8 cellular contexts compared by ENCODE assay signal in genomic region chr19:13149628-13150186, GRCh38. TPM values are rescaled to one million over a fixed set of nuclear protein-coding genes. Genes with fewer than 3 reads are reported as not detected.
A peak's percentile ranks its signal among the peaks of the same experiment; 100 is the strongest.
DNase-seq lines count a peak whose midpoint lies in the region; ATAC-seq and TF ChIP-seq lines count a peak whose summit lies in the region.

No MANE protein-coding gene starts in this region.

- H3K27ac ChIP-seq in foreskin keratinocyte (peak overlapping the region; percentile 95), ovary (peak overlapping the region; percentile 94 to 96)

- H3K9ac ChIP-seq in Loucy (ENCODE audit: low read depth, low read length, poor library complexity, severe bottlenecking) = peak overlapping the region; percentile 95

- H3K36me3 Mint-ChIP-seq in activated T-cell treated with anti-CD3 and anti-CD28 coated beads, Interleukin-2, amount 50 U/mL, for 4 hours (ENCODE audit: insufficient read depth) = peaks cover 15% of the 10 kb centered on the region

- intact Hi-C loops in ovary (cut with DNase I) = loop anchor here in 2 of 4 donors (5.0 to 10.0 kb wide), 2 partner anchors 52 to 115 kb away; no protein-coding TSS in a partner anchor

- no peaks in the 10 kb centered on the region for H3K9me3 Mint-ChIP-seq in activated T-cell treated with anti-CD3 and anti-CD28 coated beads, Interleukin-2, amount 50 U/mL, for 4 hours

- H3K27me3 ChIP-seq in Loucy (ENCODE audit: insufficient read depth, low read length, poor library complexity, severe bottlenecking) (peaks cover 13% of the 10 kb centered on the region), foreskin keratinocyte (no peaks in the 10 kb centered on the region), ovary (no peaks in the 10 kb centered on the region)

- peak; percentile 2 for ATAC-seq in activated T-cell treated with anti-CD3 and anti-CD28 coated beads, Interleukin-2, amount 50 U/mL, for 4 hours
- ATAC-seq in foreskin keratinocyte (no peak), GM21515 (IDR thresholded peaks at IDR 0.05; ENCODE audit: unreplicated experiment) (no peak)

- no peak for TF ChIP-seq CTCF in Loucy (conservative IDR thresholded peaks at IDR 0.05; ENCODE audit: low read length)
- no peak for TF ChIP-seq CTCF in foreskin keratinocyte (conservative IDR thresholded peaks at IDR 0.05)
- TF ChIP-seq CTCF in ovary (IDR thresholded peaks at IDR 0.05) = no peak

- H3K4me3 ChIP-seq in Loucy (ENCODE audit: low read length, poor library complexity, severe bottlenecking) = peak overlapping the region; percentile 98
- H3K4me3 ChIP-seq in ovary = peak overlapping the region; percentile 87

- no peaks in the 10 kb centered on the region for H3K27me3 Mint-ChIP-seq in activated T-cell treated with anti-CD3 and anti-CD28 coated beads, Interleukin-2, amount 50 U/mL, for 4 hours (ENCODE audit: low read depth)

- WGBS in ovary, 3 donors = 1% methylated on average over 44 to 46 of the region's 46 CpGs

- H3K36me3 ChIP-seq in Loucy (ENCODE audit: insufficient read depth, low read length) (0 out of 2 replicates have a peak, but pooled peaks cover 4% of the 10 kb centered on the region), ovary (no peaks in the 10 kb centered on the region)

- H3K4me2 ChIP-seq in Loucy (ENCODE audit: low read depth, low read length, poor library complexity, severe bottlenecking) = peak overlapping the region; percentile 85

- H3F3A ChIP-seq in Loucy (ENCODE audit: low read depth) = no peaks in the 10 kb centered on the region

- H3K4me1 ChIP-seq in Loucy (ENCODE audit: insufficient read depth, low read length, poor library complexity, severe bottlenecking) (peaks cover 9% of the 10 kb centered on the region), foreskin keratinocyte (no peaks in the 10 kb centered on the region), ovary (ENCODE audit: insufficient read depth) (peaks cover 7% of the 10 kb centered on the region)

- no peak for TF ChIP-seq POLR2A in ovary (IDR thresholded peaks at IDR 0.05)

- no peak for DNase-seq in activated T-cell treated with anti-CD3 and anti-CD28 coated beads, Interleukin-2, amount 50 U/mL, for 4 hours
- DNase-seq in activated T-cell treated with anti-CD3 and anti-CD28 coated beads, Interleukin-2, amount 50 U/mL, for 48 hours = no peak
- DNase-seq in activated CD4-positive, alpha-beta T cell treated with anti-CD3 and anti-CD28 coated beads, Interleukin-2, amount 50 U/mL, for 1 hour = peak; percentile 22
- DNase-seq in foreskin keratinocyte (no peak), ovary (peak; percentile 49 to 75 (median 70)), NCI-H128 (lab: John Stamatoyannopoulos, UW; ENCODE audit: unreplicated experiment) (no peak)

- H3K9me2 ChIP-seq in Loucy (replicated peaks; ENCODE audit: low read depth, low read length) = no peaks in the 10 kb centered on the region

- H3K79me2 ChIP-seq in Loucy (ENCODE audit: insufficient read depth, low read length) = peaks cover 51% of the 10 kb centered on the region

- H3K9me3 ChIP-seq in Loucy (ENCODE audit: insufficient read depth, low read depth, low read length) (no peaks in the 10 kb centered on the region), ovary (no peaks in the 10 kb centered on the region)

- TF ChIP-seq EP300 in ovary (IDR thresholded peaks at IDR 0.05) = no peak

- H3K4me3 Mint-ChIP-seq in activated T-cell treated with anti-CD3 and anti-CD28 coated beads, Interleukin-2, amount 50 U/mL, for 4 hours = peak overlapping the region; percentile 99

- peaks cover 17% of the 10 kb centered on the region for H4K20me1 ChIP-seq in Loucy (ENCODE audit: insufficient read depth, low read length, poor library complexity, severe bottlenecking)

- peak overlapping the region; percentile 88 for H2AFZ ChIP-seq in Loucy (ENCODE audit: low read length)

- H3K4me1 Mint-ChIP-seq in activated T-cell treated with anti-CD3 and anti-CD28 coated beads, Interleukin-2, amount 50 U/mL, for 4 hours (ENCODE audit: low read depth) = peaks cover 26% of the 10 kb centered on the region

RNA-seq across cellular contexts. Expression of gene STX10, which starts 0.5 kb away (rescaled TPM):
- 10 to 100 TPM; 64.5 to 66.0 (median 65.4) TPM for total RNA-seq in activated T-cell treated with anti-CD3 and anti-CD28 coated beads, Interleukin-2, amount 50 U/mL, for 4 hours
- 66.7 and 69.4 TPM in 2 replicates for total RNA-seq in foreskin keratinocyte
- polyA plus RNA-seq in foreskin keratinocyte = 95.3 and 97.5 TPM in 2 replicates
- 10 to 100 TPM; 36.5 to 54.8 (median 43.0) TPM for total RNA-seq in ovary
- polyA plus RNA-seq in ovary = 10 to 100 TPM; 15.3 to 57.8 TPM

RNA-seq across cellular contexts. Expression of gene IER2, which starts 0.5 kb away (rescaled TPM):
- 100 to 1,000 TPM in 2 of 3 donors, 10 to 100 TPM in 1; 99.4 to 113 (median 110) TPM for total RNA-seq in activated T-cell treated with anti-CD3 and anti-CD28 coated beads, Interleukin-2, amount 50 U/mL, for 4 hours
- total RNA-seq in foreskin keratinocyte (48.2 and 51.8 TPM in 2 replicates), ovary (100 to 1,000 TPM in 3 of 7 donors, 10 to 100 TPM in 4; 55.3 to 301 (median 82.8) TPM)
- polyA plus RNA-seq in foreskin keratinocyte (72.2 and 90.4 TPM in 2 replicates), ovary (10 to 100 TPM; 47.4 to 64.4 TPM)

RNA-seq across cellular contexts. Expression of gene NACC1, which starts 31.6 kb away (rescaled TPM):
- total RNA-seq in activated T-cell treated with anti-CD3 and anti-CD28 coated beads, Interleukin-2, amount 50 U/mL, for 4 hours = 100 to 1,000 TPM; 127 to 137 (median 134) TPM
- 71.7 and 72.6 TPM in 2 replicates for total RNA-seq in foreskin keratinocyte
- polyA plus RNA-seq in foreskin keratinocyte = 32.9 and 36.7 TPM in 2 replicates
- 10 to 100 TPM in 6 of 7 donors, 1 to 10 TPM in 1; 5.1 to 31.4 (median 21.8) TPM for total RNA-seq in ovary
- 10 to 100 TPM in 1 of 2 donors, 1 to 10 TPM in 1; 3.2 to 14.8 TPM for polyA plus RNA-seq in ovary

RNA-seq across cellular contexts. Expression of gene TRMT1, which starts 33.2 kb away (rescaled TPM):
- 100 to 1,000 TPM; 240 to 248 (median 246) TPM for total RNA-seq in activated T-cell treated with anti-CD3 and anti-CD28 coated beads, Interleukin-2, amount 50 U/mL, for 4 hours
- total RNA-seq in foreskin keratinocyte = 35.7 and 37.7 TPM in 2 replicates
- 43.4 and 44.8 TPM in 2 replicates for polyA plus RNA-seq in foreskin keratinocyte
- 10 to 100 TPM; 23.6 to 54.8 (median 38.7) TPM for total RNA-seq in ovary
- 10 to 100 TPM in 1 of 2 donors, 1 to 10 TPM in 1; 7.6 to 37.2 TPM for polyA plus RNA-seq in ovary

RNA-seq across cellular contexts. Expression of gene LYL1, which starts 47.0 kb away (rescaled TPM):
- total RNA-seq in activated T-cell treated with anti-CD3 and anti-CD28 coated beads, Interleukin-2, amount 50 U/mL, for 4 hours = 1 to 10 TPM; 1.9 to 3.0 (median 2.9) TPM
- total RNA-seq in foreskin keratinocyte = 1.9 and 2.1 TPM in 2 replicates
- 1.6 and 2.7 TPM in 2 replicates for polyA plus RNA-seq in foreskin keratinocyte
- 1 to 10 TPM; 2.9 to 7.4 (median 6.7) TPM for total RNA-seq in ovary
- polyA plus RNA-seq in ovary = 1 to 10 TPM in 1 of 2 donors, under 1 TPM in 1; 0.90 to 5.0 TPM

Comparison
In these comparisons a context has a peak if more than half of its experiments do, and no peak if none do; other contexts are left out.
1. ATAC-seq: peak in activated T-cell treated with anti-CD3 and anti-CD28 coated beads, Interleukin-2, amount 50 U/mL, for 4 hours (2 of 2); none in foreskin keratinocyte (single experiment) and GM21515 (single experiment).
2. DNase-seq: peak in activated CD4-positive, alpha-beta T cell treated with anti-CD3 and anti-CD28 coated beads, Interleukin-2, amount 50 U/mL, for 1 hour (single experiment) and ovary (5 of 5); none in activated T-cell treated with anti-CD3 and anti-CD28 coated beads, Interleukin-2, amount 50 U/mL, for 4 hours (single experiment), activated T-cell treated with anti-CD3 and anti-CD28 coated beads, Interleukin-2, amount 50 U/mL, for 48 hours (0 of 2), foreskin keratinocyte (0 of 2) and NCI-H128 (single experiment).